ENCODE assay signal across 10 cellular contexts in genomic region chr10:2925631-2926030, GRCh38.
A peak's percentile ranks its signal among the peaks of the same experiment; 100 is the strongest.
DNase-seq lines count a peak whose midpoint lies in the region; ATAC-seq and TF ChIP-seq lines count a peak whose summit lies in the region.
"Had no signal": no experiment of that assay in that cellular context is flagged by ENCODE, and none has a peak within 500 bp of the region (broad histone marks: within the 10 kb centered on the region; RNA-seq: fewer than 3 reads in every experiment).

No MANE protein-coding gene starts in this region.

- H3K4me1 Mint-ChIP-seq in H9, result peaks cover 21 to 26% of the 10 kb centered on the region in 2 experiments

- TF ChIP-seq POLR2A in gastroesophageal sphincter (IDR thresholded peaks at IDR 0.05) (no peak), testis (IDR thresholded peaks at IDR 0.05) (no peak)

- H4K5ac ChIP-seq in H9 (ENCODE audit: insufficient read length, low read depth, low read length), result no peak overlapping the region

- H3K79me1 ChIP-seq in H9 (ENCODE audit: insufficient read depth, low read depth, low read length, poor library complexity, severe bottlenecking), result no peaks in the 10 kb centered on the region

- H3K36me3 Mint-ChIP-seq in H9 (ENCODE audit: insufficient read depth in 1 of 3, low read depth in 3 of 3), result peaks cover 0 to 5% (median 0%) of the 10 kb centered on the region in 3 experiments; a peak in 1 of 7 replicates
- H3K36me3 Mint-ChIP-seq: CD4-positive, CD25-positive, alpha-beta regulatory T cell had no signal

- no peak overlapping the region for H2BK20ac ChIP-seq in H9 (ENCODE audit: low read depth, low read length, poor library complexity, severe bottlenecking)

- H3K4me2 ChIP-seq in H9 (ENCODE audit: insufficient read depth, insufficient read length, low read length), result no peak overlapping the region

- H3K4me1 ChIP-seq in gastroesophageal sphincter, result no peaks in the 10 kb centered on the region
- H3K4me1 ChIP-seq in testis, result no peaks in the 10 kb centered on the region
- peaks cover 2% of the 10 kb centered on the region; the same call in 1 of the 2 replicates for H3K4me1 ChIP-seq in H9 (ENCODE audit: insufficient read depth, low read length)

- H3T11ph ChIP-seq in H9 (ENCODE audit: low read length), result no peak overlapping the region

- H2AK5ac ChIP-seq in H9 (ENCODE audit: insufficient read length, low read length), result no peak overlapping the region

- no peak overlapping the region for H3K4ac ChIP-seq in H9 (ENCODE audit: low read depth, low read length)

- H2AFZ ChIP-seq in H9 (ENCODE audit: low read length), result no peak overlapping the region

- H3K23ac ChIP-seq in H9 (ENCODE audit: insufficient read length, low read depth, low read length), result no peak overlapping the region

- peaks cover 4 to 5% of the 10 kb centered on the region in 2 experiments; a peak in 3 of 5 replicates for H3K9me3 Mint-ChIP-seq in H9

- DNase-seq in SIG-M5 treated with dmso at 0.1 percent for 504 hours (lab: John Stamatoyannopoulos, UW; ENCODE audit: unreplicated experiment) (peak; percentile 11), SIG-M5 (lab: John Stamatoyannopoulos, UW) (no peak), RPMI8226 (peak; percentile 59), testis (peak; percentile 28), superior temporal gyrus (ENCODE audit: extremely low spot score) (no peak), H9 (no peak)

- H3K14ac ChIP-seq in H9 (ENCODE audit: insufficient read depth, low read length), result no peak overlapping the region

- H3K56ac ChIP-seq in H9 (ENCODE audit: insufficient read length, low read depth, low read length), result no peak overlapping the region

- H3K27ac Mint-ChIP-seq in H9, result no peak overlapping the region
- H3K27ac Mint-ChIP-seq: CD4-positive, CD25-positive, alpha-beta regulatory T cell had no signal

- H3K23me2 ChIP-seq in H9 (ENCODE audit: insufficient read length, low read depth, low read length, poor library complexity, severe bottlenecking), result no peaks in the 10 kb centered on the region

- intact Hi-C loops in testis (cut with DNase I; ENCODE audit: low total_unique reads), result no loop called here

- H3K27ac ChIP-seq in gastroesophageal sphincter (no peak overlapping the region), testis (no peak overlapping the region), H9 (ENCODE audit: insufficient read length, low read depth, low read length) (no peak overlapping the region)
- H3K27ac ChIP-seq: cardiac muscle cell had no signal

- no peak overlapping the region for H2BK12ac ChIP-seq in H9 (ENCODE audit: insufficient read length, low read depth, low read length)

- no peak overlapping the region for H3K18ac ChIP-seq in H9 (ENCODE audit: insufficient read length, low read depth, low read length)

- peaks cover 4% of the 10 kb centered on the region for H3K27me3 Mint-ChIP-seq in H9 (ENCODE audit: low read depth)

- ATAC-seq in gastroesophageal sphincter, result peak; percentile 19
- no peak for ATAC-seq in GM21786 (IDR thresholded peaks at IDR 0.05; ENCODE audit: unreplicated experiment)

- H2BK5ac ChIP-seq in H9 (ENCODE audit: insufficient read length, low read length), result no peak overlapping the region

- no peaks in the 10 kb centered on the region for H4K20me1 ChIP-seq in H9 (ENCODE audit: control insufficient read depth, insufficient read depth, insufficient read length)

- no peaks in the 10 kb centered on the region for H3K9me3 ChIP-seq in gastroesophageal sphincter
- no peaks in the 10 kb centered on the region for H3K9me3 ChIP-seq in testis
- H3K9me3 ChIP-seq in H9 (ENCODE audit: control insufficient read depth, low read depth, low read length), result no peaks in the 10 kb centered on the region

- H3K4me3 Mint-ChIP-seq in H9, result no peak overlapping the region
- H3K4me3 Mint-ChIP-seq: CD4-positive, CD25-positive, alpha-beta regulatory T cell had no signal

- TF ChIP-seq EP300 in gastroesophageal sphincter (IDR thresholded peaks at IDR 0.05), result no peak

- no peak overlapping the region for H2BK120ac ChIP-seq in H9 (ENCODE audit: low read depth, low read length, poor library complexity, severe bottlenecking)

- H3K27me3 ChIP-seq in gastroesophageal sphincter, result peaks cover 15% of the 10 kb centered on the region
- no peaks in the 10 kb centered on the region for H3K27me3 ChIP-seq in testis
- H3K27me3 ChIP-seq in H9 (ENCODE audit: insufficient read depth, low read length), result no peaks in the 10 kb centered on the region
- H3K27me3 ChIP-seq: cardiac muscle cell had no signal

- H3K4me3 ChIP-seq in gastroesophageal sphincter (no peak overlapping the region), testis (no peak overlapping the region)
- H3K4me3 ChIP-seq: cardiac muscle cell had no signal

- WGBS in gastroesophageal sphincter (ENCODE audit: low coverage in 1 of 2), 2 donors, result 53% methylated on average over 3 of the region's 7 CpGs; no CpG with 5 or more reads in 1 of the 2 donors
- 57 to 63% methylated on average over 6 to 7 of the region's 7 CpGs for WGBS in testis, 2 donors
- WGBS in H9 (ENCODE audit: extremely low coverage, insufficient read length, low lambda C conversion rate), result no CpG with 5 or more reads among the region's 7 CpGs

- H3K9ac ChIP-seq in H9 (ENCODE audit: extremely low read depth, insufficient read length, low read length), result no peak overlapping the region

- H4K91ac ChIP-seq in H9 (ENCODE audit: insufficient read length, low read depth, low read length), result no peak overlapping the region

- no peaks in the 10 kb centered on the region for H3K79me2 ChIP-seq in H9 (ENCODE audit: insufficient read depth, low read length)

- no peak overlapping the region for H4K8ac ChIP-seq in H9 (replicated peaks; ENCODE audit: insufficient read length, low read depth, low read length)

- TF ChIP-seq CTCF in gastroesophageal sphincter (IDR thresholded peaks at IDR 0.05), result no peak
- no peak for TF ChIP-seq CTCF in testis (IDR thresholded peaks at IDR 0.05)
- no peak for TF ChIP-seq CTCF in H9 (conservative IDR thresholded peaks at IDR 0.05)

- no peaks in the 10 kb centered on the region for H3K36me3 ChIP-seq in gastroesophageal sphincter
- H3K36me3 ChIP-seq in testis (ENCODE audit: low read depth, missing control alignments), result no peaks in the 10 kb centered on the region
- H3K36me3 ChIP-seq: cardiac muscle cell had no signal

- H2BK15ac ChIP-seq in H9 (ENCODE audit: low read depth, low read length), result no peak overlapping the region

Comparison
In these comparisons a context has a peak if more than half of its experiments do, and no peak if none do; other contexts are left out.
1. DNase-seq: peak in SIG-M5 treated with dmso at 0.1 percent for 504 hours (single experiment), RPMI8226 (single experiment) and testis (single experiment); none in SIG-M5 (single experiment), superior temporal gyrus (single experiment) and H9 (single experiment).